ENCODE assay signal across 19 cellular contexts in genomic region chr7:150361402-150361801, GRCh38. TPM values are rescaled to one million over a fixed set of nuclear protein-coding genes. Genes with fewer than 3 reads are reported as not detected.
DNase-seq lines count a peak whose midpoint lies in the region; ATAC-seq and TF ChIP-seq lines count a peak whose summit lies in the region.
"Had no signal": no experiment of that assay in that cellular context is flagged by ENCODE, and none has a peak within 500 bp of the region (broad histone marks: within the 10 kb centered on the region; RNA-seq: fewer than 3 reads in every experiment).

No MANE protein-coding gene starts in this region.

- DNase-seq in GM23338 (ENCODE audit: low spot score) (peak; percentile 66), mesendoderm (no peak), trophoblast cell (no peak), amygdala (lab: John Stamatoyannopoulos, UW) (no peak), NCI-H82 treated with DMSO at 0.1 percent for 48 hours (lab: John Stamatoyannopoulos, UW; ENCODE audit: unreplicated experiment) (no peak)
- DNase-seq: Calu3, DMS79 treated with DMSO at 0.1 percent for 48 hours, GDM1, Karpas-422, MM.1S, NCI-H1105 treated with DMSO at 0.1 percent for 48 hours, NCI-H187, NCI-H510A, NCI-H82, SIG-M5 had no signal

- H4K8ac ChIP-seq in mesendoderm (ENCODE audit: low read depth, low read length): no peak overlapping the region
- H4K8ac ChIP-seq in trophoblast cell (ENCODE audit: low read depth, low read length): no peak overlapping the region

- TF ChIP-seq CTCF in GM23338 (conservative IDR thresholded peaks at IDR 0.05; ENCODE audit: low read depth in 2 of 2) (no peak), brain (conservative IDR thresholded peaks at IDR 0.05) (no peak)

- H3K9me3 Mint-ChIP-seq in GM23338: no peaks in the 10 kb centered on the region; the same call in 2 of the 3 replicates
- peaks cover 0 to 3% (median 0%) of the 10 kb centered on the region in 5 experiments for H3K9me3 Mint-ChIP-seq in brain

- peak overlapping the region; percentile 84 for H2BK12ac ChIP-seq in trophoblast cell (ENCODE audit: low read length)

- H2AK5ac ChIP-seq in mesendoderm (ENCODE audit: low read length) (no peak overlapping the region), trophoblast cell (ENCODE audit: low read length) (peak overlapping the region; percentile 77)

- H2AFZ ChIP-seq in GM23338: peak overlapping the region; percentile 91
- no peak overlapping the region for H2AFZ ChIP-seq in trophoblast cell (ENCODE audit: insufficient read depth, low read length, poor library complexity)

- peak overlapping the region; percentile 62 for H3K4me2 ChIP-seq in GM23338
- no peak overlapping the region for H3K4me2 ChIP-seq in mesendoderm (ENCODE audit: low read length)
- H3K4me2 ChIP-seq in trophoblast cell (ENCODE audit: low read length): peak overlapping the region; percentile 20
- H3K4me2 ChIP-seq: A549 had no signal

- H3K4me1 ChIP-seq in GM23338 (ENCODE audit: insufficient read depth) (peaks cover 57% of the 10 kb centered on the region), mesendoderm (ENCODE audit: control insufficient read depth, low read depth, low read length) (no peaks in the 10 kb centered on the region), trophoblast cell (ENCODE audit: control insufficient read depth in 1 of 2, insufficient read depth in 2 of 2, low read length in 2 of 2) (peaks cover 11 to 22% of the 10 kb centered on the region in 2 experiments)
- H3K4me1 ChIP-seq: A549 had no signal

- H3K56ac ChIP-seq in mesendoderm (ENCODE audit: low read length): no peak overlapping the region

- H3K27ac ChIP-seq in GM23338 (ENCODE audit: low read depth) (peak overlapping the region; percentile 60; the same call in 1 of the 2 replicates), mesendoderm (ENCODE audit: low read depth, low read length) (peak overlapping the region; percentile 53), trophoblast cell (ENCODE audit: low read depth, low read length) (peak overlapping the region; percentile 37)
- H3K27ac ChIP-seq: A549 had no signal

- H4K20me1 ChIP-seq in GM23338 (replicated peaks; ENCODE audit: insufficient read depth): no peaks in the 10 kb centered on the region

- H4K5ac ChIP-seq in mesendoderm (ENCODE audit: low read length): no peak overlapping the region

- H4K12ac ChIP-seq in trophoblast cell (ENCODE audit: low read depth, low read length): no peak overlapping the region

- H3K9ac ChIP-seq in mesendoderm (ENCODE audit: low read length) (no peak overlapping the region), trophoblast cell (ENCODE audit: low read length) (no peak overlapping the region)

- H3K79me2 ChIP-seq in GM23338 (replicated peaks; ENCODE audit: insufficient read depth) (no peaks in the 10 kb centered on the region), mesendoderm (ENCODE audit: control insufficient read depth, insufficient read depth, low read length) (no peaks in the 10 kb centered on the region), trophoblast cell (ENCODE audit: control insufficient read depth, insufficient read depth, low read length, poor library complexity) (no peaks in the 10 kb centered on the region)

- H2BK5ac ChIP-seq in mesendoderm (ENCODE audit: low read length) (no peak overlapping the region), trophoblast cell (ENCODE audit: low read depth, low read length, poor library complexity) (peak overlapping the region; percentile 59)

- H4K91ac ChIP-seq in trophoblast cell (ENCODE audit: low read depth, low read length): peak overlapping the region; percentile 67

- H3K27ac Mint-ChIP-seq in GM23338 (peak overlapping the region; percentile 12), brain (peak overlapping the region; percentile 0 to 83 (median 58))

- H3K9me2 ChIP-seq in GM23338 (ENCODE audit: insufficient read depth): no peaks in the 10 kb centered on the region

- H3K79me1 ChIP-seq in mesendoderm (ENCODE audit: low read length) (no peaks in the 10 kb centered on the region), trophoblast cell (ENCODE audit: low read length) (peaks cover 22% of the 10 kb centered on the region)

- H3K27me3 ChIP-seq in GM23338 (ENCODE audit: insufficient read depth): no peaks in the 10 kb centered on the region
- no peaks in the 10 kb centered on the region for H3K27me3 ChIP-seq in mesendoderm (ENCODE audit: insufficient read depth, low read length, poor library complexity)
- no peaks in the 10 kb centered on the region for H3K27me3 ChIP-seq in trophoblast cell (ENCODE audit: insufficient read depth, low read length)

- peaks cover 64% of the 10 kb centered on the region for H3K4me1 Mint-ChIP-seq in GM23338
- H3K4me1 Mint-ChIP-seq in brain: peaks cover 35% of the 10 kb centered on the region

- H2BK120ac ChIP-seq in mesendoderm (ENCODE audit: low read depth, low read length) (no peak overlapping the region), trophoblast cell (ENCODE audit: insufficient read depth, low read length, poor library complexity) (peak overlapping the region; percentile 39)

- H3K4ac ChIP-seq in mesendoderm (ENCODE audit: low read depth, low read length) (no peak overlapping the region), trophoblast cell (ENCODE audit: low read depth, low read length) (peak overlapping the region; percentile 30)

- H3K4me3 ChIP-seq in GM23338: no peak overlapping the region
- no peak overlapping the region for H3K4me3 ChIP-seq in mesendoderm (ENCODE audit: low read length)
- H3K4me3 ChIP-seq in trophoblast cell (ENCODE audit: low read depth, low read length): no peak overlapping the region
- H3K4me3 ChIP-seq: A549 had no signal

- H3K18ac ChIP-seq in mesendoderm (ENCODE audit: low read length) (peak overlapping the region; percentile 9), trophoblast cell (ENCODE audit: low read length) (peak overlapping the region; percentile 62)

- H3K4me3 Mint-ChIP-seq in GM23338: no peak overlapping the region; the same call in 2 of the 3 replicates
- peak overlapping the region in 3 of 5 experiments; percentile 4 to 6 (median 5) for H3K4me3 Mint-ChIP-seq in brain

- H3K36me3 ChIP-seq in GM23338 (ENCODE audit: insufficient read depth) (no peaks in the 10 kb centered on the region), mesendoderm (ENCODE audit: control insufficient read depth, insufficient read depth, low read length) (no peaks in the 10 kb centered on the region), trophoblast cell (ENCODE audit: control insufficient read depth in 1 of 2, insufficient read depth in 2 of 2, low read length in 2 of 2) (no peaks in the 10 kb centered on the region)

- no peaks in the 10 kb centered on the region; the same call in 2 of the 3 replicates for H3K36me3 Mint-ChIP-seq in GM23338 (ENCODE audit: low read depth)
- no peaks in the 10 kb centered on the region for H3K36me3 Mint-ChIP-seq in brain

- no CpG with 5 or more reads among the region's 7 CpGs for WGBS in mesendoderm (ENCODE audit: extremely low coverage, insufficient coverage, low lambda C conversion rate)
- no CpG with 5 or more reads among the region's 7 CpGs for WGBS in trophoblast cell (ENCODE audit: extremely low coverage, insufficient coverage, insufficient read length)

- no peak overlapping the region for H3K23ac ChIP-seq in mesendoderm (ENCODE audit: low read length)
- H3K23ac ChIP-seq in trophoblast cell (ENCODE audit: low read length): no peak overlapping the region

- H2BK15ac ChIP-seq in mesendoderm (replicated peaks; ENCODE audit: low read depth): no peak overlapping the region

- H3K14ac ChIP-seq in trophoblast cell (ENCODE audit: low read length): peak overlapping the region; percentile 52

- peaks cover 21% of the 10 kb centered on the region for H3F3A ChIP-seq in GM23338 (replicated peaks; ENCODE audit: low read depth)

- ATAC-seq in GM23338 (peak; percentile 69), GM19328 (IDR thresholded peaks at IDR 0.05; ENCODE audit: unreplicated experiment) (no peak), GM21717 (IDR thresholded peaks at IDR 0.05; ENCODE audit: unreplicated experiment) (no peak)
- ATAC-seq: A549 had no signal

- H3K9me3 ChIP-seq in trophoblast cell (ENCODE audit: insufficient read depth, low read depth, low read length): peaks cover 8% of the 10 kb centered on the region
- H3K9me3 ChIP-seq: A549 had no signal

- H3K27me3 Mint-ChIP-seq in GM23338 (ENCODE audit: insufficient read depth, low read depth, poor library complexity) (peaks cover 6% of the 10 kb centered on the region), brain (peaks cover 6% of the 10 kb centered on the region)

TF ChIP-seq in GM23338, 12 proteins besides CTCF, POLR2A, EP300 and RAD21 (continues in another document):
- TF ChIP-seq NANOG (IDR thresholded peaks at IDR 0.05; ENCODE audit: borderline replicate concordance): no peak

RNA-seq across cellular contexts. Expression of gene REPIN1, which starts 7.2 kb away (rescaled TPM):
- 143 and 156 TPM in 2 replicates for total RNA-seq in GM23338 (2014; rRNA removed; shearing (Covaris generic))
- 29.2 and 29.8 TPM in 2 replicates for polyA plus RNA-seq in GM23338 (2016; fragmentation: Nextera tagmentation; extraction: Ambion mirVana)
- 146 TPM for polyA plus RNA-seq in brain (ENCODE audit: insufficient read depth, low read depth, low replicate concordance)
- polyA plus RNA-seq in mesendoderm (2013, experiment 1 of 2): 47.8 TPM
- 51.6 TPM for polyA plus RNA-seq in mesendoderm (2013, experiment 2 of 2)
- polyA plus RNA-seq in trophoblast cell (2013): 165 and 168 TPM in 2 replicates

RNA-seq across cellular contexts. Expression of gene ZNF775, which starts 17.7 kb away (rescaled TPM):
- total RNA-seq in GM23338 (2014; rRNA removed; shearing (Covaris generic)): 35.2 and 38.2 TPM in 2 replicates
- polyA plus RNA-seq in GM23338 (2016; fragmentation: Nextera tagmentation; extraction: Ambion mirVana) (4.5 and 6.7 TPM in 2 replicates), brain (ENCODE audit: insufficient read depth, low read depth, low replicate concordance) (23.0 TPM)
- 4.2 TPM for polyA plus RNA-seq in mesendoderm (2013, experiment 1 of 2)
- 4.2 TPM for polyA plus RNA-seq in mesendoderm (2013, experiment 2 of 2)
- polyA plus RNA-seq in trophoblast cell (2013): 7.7 TPM in 2 replicates

RNA-seq across cellular contexts. Expression of gene RARRES2, which starts 20.0 kb away (rescaled TPM):
- total RNA-seq in GM23338 (2014; rRNA removed; shearing (Covaris generic)): 164 and 169 TPM in 2 replicates
- polyA plus RNA-seq in GM23338 (2016; fragmentation: Nextera tagmentation; extraction: Ambion mirVana) (314 and 317 TPM in 2 replicates), brain (ENCODE audit: insufficient read depth, low read depth, low replicate concordance) (33.0 TPM)
- 54.9 TPM for polyA plus RNA-seq in mesendoderm (2013, experiment 1 of 2)
- polyA plus RNA-seq in mesendoderm (2013, experiment 2 of 2): 57.8 TPM
- 149 and 152 TPM in 2 replicates for polyA plus RNA-seq in trophoblast cell (2013)
- polyA plus RNA-seq: A549 had no signal

RNA-seq across cellular contexts. Expression of gene ACTR3C, which starts 38.1 kb away (rescaled TPM):
- total RNA-seq in GM23338 (2014; rRNA removed; shearing (Covaris generic)): 1.5 and 5.8 TPM in 2 replicates
- polyA plus RNA-seq in GM23338 (2016; fragmentation: Nextera tagmentation; extraction: Ambion mirVana) (1.8 and 3.5 TPM in 2 replicates), brain (ENCODE audit: insufficient read depth, low read depth, low replicate concordance) (3.0 TPM)
- polyA plus RNA-seq in mesendoderm (2013, experiment 1 of 2): not detected
- 0.06 TPM for polyA plus RNA-seq in mesendoderm (2013, experiment 2 of 2)
- polyA plus RNA-seq in trophoblast cell (2013): 0.03 and 0.11 TPM in 2 replicates

RNA-seq across cellular contexts. Expression of gene LRRC61, which starts 38.2 kb away (rescaled TPM):
- 67.6 and 75.2 TPM in 2 replicates for total RNA-seq in GM23338 (2014; rRNA removed; shearing (Covaris generic))
- polyA plus RNA-seq in GM23338 (2016; fragmentation: Nextera tagmentation; extraction: Ambion mirVana) (29.7 and 34.7 TPM in 2 replicates), brain (ENCODE audit: insufficient read depth, low read depth, low replicate concordance) (90.8 TPM)
- 0.42 TPM for polyA plus RNA-seq in mesendoderm (2013, experiment 1 of 2)
- 0.27 TPM for polyA plus RNA-seq in mesendoderm (2013, experiment 2 of 2)
- polyA plus RNA-seq in trophoblast cell (2013): 0.15 and 0.32 TPM in 2 replicates
